In the genomic region with DNA sequence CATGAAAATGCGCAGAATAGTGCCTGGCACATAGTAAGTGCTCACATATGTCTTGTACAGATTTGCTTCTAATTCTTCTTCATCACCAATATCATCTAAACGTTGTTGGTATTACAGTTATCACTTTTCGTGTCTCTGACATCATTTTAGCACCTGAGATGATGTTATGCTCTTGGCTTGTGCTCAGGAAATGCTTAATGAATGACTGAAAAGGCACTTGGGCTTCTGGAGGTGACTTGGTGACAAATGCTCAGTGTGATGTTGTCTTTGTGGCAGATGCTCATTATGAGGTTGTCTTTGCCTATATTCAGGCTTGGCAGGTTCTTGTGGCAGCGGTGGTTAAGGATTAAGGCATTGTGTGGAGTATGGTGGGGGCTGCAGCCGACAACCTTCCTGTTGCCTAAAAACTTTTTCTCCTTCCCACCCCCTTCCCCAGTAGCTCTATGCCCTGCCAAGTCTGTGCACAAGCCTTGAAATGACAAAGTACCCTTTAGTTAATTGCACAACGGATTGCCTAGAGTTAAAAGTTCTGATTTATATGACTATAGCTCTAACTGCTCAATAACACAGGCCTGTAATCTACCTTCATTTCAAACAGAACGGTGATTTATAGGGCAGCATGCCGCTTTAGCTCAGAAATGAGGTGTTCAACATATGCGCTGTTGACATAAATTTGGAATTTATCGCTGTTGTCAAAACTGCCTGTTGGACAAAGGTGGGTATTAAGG, we compare ENCODE assay signal across 25 cellular contexts.
DNase-seq lines count a peak whose midpoint lies in the region; ATAC-seq, FAIRE-seq and TF ChIP-seq lines count a peak whose summit lies in the region.
"Had no signal": no experiment of that assay in that cellular context is flagged by ENCODE, and none has a peak within 500 bp of the region (broad histone marks: within the 10 kb centered on the region; RNA-seq: fewer than 3 reads in every experiment).

No MANE protein-coding gene starts in this region.

- peak overlapping the region; percentile 91 for H3K27ac ChIP-seq in A673 (ENCODE audit: low read depth, low read length, poor library complexity, severe bottlenecking)
- peak overlapping the region; percentile 83 for H3K27ac ChIP-seq in hepatocyte
- H3K27ac ChIP-seq in gastrocnemius medialis = peak overlapping the region; percentile 94 to 99 (median 96)
- H3K27ac ChIP-seq in right lobe of liver = no peak overlapping the region
- H3K27ac ChIP-seq: KMS-11, upper lobe of right lung had no signal

- POLR2A ChIA-PET in A673 (lab: Charles Lee; ENCODE audit: low non-redundant PET) = no interaction called here

- H3K36me3 ChIP-seq in A673 (ENCODE audit: insufficient read depth, low read length, poor library complexity, severe bottlenecking) (no peaks in the 10 kb centered on the region), hepatocyte (replicated peaks; ENCODE audit: insufficient read depth, low read depth) (no peaks in the 10 kb centered on the region), gastrocnemius medialis (peaks cover 0 to 15% of the 10 kb centered on the region in 2 donors), right lobe of liver (peaks cover 0 to 15% (median 6%) of the 10 kb centered on the region in 4 donors)

- intact Hi-C loops in A673 (cut with micrococcal nuclease; ENCODE audit: unreplicated experiment) (loop anchor here (2.0 kb wide), 1 partner anchor 65 kb away; no protein-coding TSS in a partner anchor), gastrocnemius medialis (cut with DNase I; ENCODE audit: low total_unique reads) (no loop called here), right lobe of liver (cut with DNase I) (no loop called here)

- peak overlapping the region; percentile 24 for H3K4me2 ChIP-seq in hepatocyte
- H3K4me2 ChIP-seq: GM23338, KMS-11 had no signal

- WGBS in hepatocyte (ENCODE audit: low lambda C conversion rate, missing lambda C conversion rate) = 60% methylated on average over 10 of the region's 10 CpGs
- 76% methylated on average over 10 of the region's 10 CpGs for WGBS in right lobe of liver (ENCODE audit: insufficient coverage, low coverage, low lambda C conversion rate, missing lambda C conversion rate)

- H3K79me2 ChIP-seq in hepatocyte = peaks cover 69% of the 10 kb centered on the region

- H3K9me2 ChIP-seq in hepatocyte (replicated peaks; ENCODE audit: insufficient read depth) = no peaks in the 10 kb centered on the region

- FAIRE-seq in RCC 7860 (lab: Jason Lieb, UNC) = no peak

- CTCF ChIA-PET in A673 (lab: Charles Lee) = no interaction called here

- no peak overlapping the region for H2AFZ ChIP-seq in hepatocyte
- H2AFZ ChIP-seq: GM23338 had no signal

- no TSS peak for BruUV-seq in A673 (replicated peaks; lab: Mats Ljungman, UMichigan)

- TF ChIP-seq CTCF in A673 (conservative IDR thresholded peaks at IDR 0.05; ENCODE audit: low read depth, low read length) = no peak
- no peak for TF ChIP-seq CTCF in hepatocyte (IDR thresholded peaks at IDR 0.05; ENCODE audit: poor library complexity)
- TF ChIP-seq CTCF in gastrocnemius medialis (IDR thresholded peaks at IDR 0.05 in 4 of 5, conservative IDR thresholded peaks at IDR 0.05 in 1 of 5) = no peak
- TF ChIP-seq CTCF in right lobe of liver (IDR thresholded peaks at IDR 0.05) = no peak

- no peaks in the 10 kb centered on the region for H3K9me3 ChIP-seq in A673 (ENCODE audit: low read depth, low read length, poor library complexity, severe bottlenecking)
- H3K9me3 ChIP-seq in hepatocyte (ENCODE audit: low read depth) = no peaks in the 10 kb centered on the region
- H3K9me3 ChIP-seq in gastrocnemius medialis = no peaks in the 10 kb centered on the region
- H3K9me3 ChIP-seq in right lobe of liver = no peaks in the 10 kb centered on the region
- H3K9me3 ChIP-seq: upper lobe of right lung had no signal

- H3K4me1 ChIP-seq in A673 (ENCODE audit: insufficient read depth, low read length, poor library complexity, severe bottlenecking) = peaks cover 97% of the 10 kb centered on the region
- peaks cover 62% of the 10 kb centered on the region for H3K4me1 ChIP-seq in hepatocyte (ENCODE audit: insufficient read depth)
- H3K4me1 ChIP-seq in gastrocnemius medialis = peaks cover 99 to 100% of the 10 kb centered on the region in 2 donors
- peaks cover 0 to 78% (median 27%) of the 10 kb centered on the region in 4 donors for H3K4me1 ChIP-seq in right lobe of liver

- in situ Hi-C loops in gastrocnemius medialis (cut with MboI; ENCODE audit: low sequenced_read_pairs in 4 of 4) = no loop called here

- DNase-seq in A673 (ENCODE audit: low spot score) (peak; percentile 59), NCI-H69 (lab: John Stamatoyannopoulos, UW) (peak; percentile 74), hepatocyte (ENCODE audit: low spot score) (no peak), gastrocnemius medialis (peak in 1 of 2 donors; percentile 16), right lobe of liver (no peak), RCC 7860 (ENCODE audit: low spot score) (no peak)
- DNase-seq in effector CD8-positive, alpha-beta T cell (lab: John Stamatoyannopoulos, UW) = no peak
- DNase-seq: caudate nucleus; CD4-positive, alpha-beta memory T cell; DND-41; effector memory CD4-positive, alpha-beta T cell; kidney glomerular epithelial cell; midbrain; NCI-H1092 treated with DMSO at 0.1 percent for 48 hours; NCI-H226; SHP77 treated with DMSO at 0.1 percent for 48 hours; stimulated activated CD4-positive, alpha-beta T cell treated with anti-CD3 and anti-CD28 coated beads, Interleukin-4, amount 100 ng/mL, for 4 hours; stimulated activated CD8-positive, alpha-beta memory T cell treated with anti-CD3 and anti-CD28 coated beads, Interleukin-4, amount 100 ng/mL, for 48 hours; T-helper 17 cell; upper lobe of right lung had no signal

- no peaks in the 10 kb centered on the region for H3K27me3 ChIP-seq in A673 (replicated peaks; ENCODE audit: insufficient read depth, low read depth, low read length, poor library complexity)
- H3K27me3 ChIP-seq in hepatocyte = no peaks in the 10 kb centered on the region
- H3K27me3 ChIP-seq in gastrocnemius medialis = no peaks in the 10 kb centered on the region
- H3K27me3 ChIP-seq in right lobe of liver = no peaks in the 10 kb centered on the region
- H3K27me3 ChIP-seq: upper lobe of right lung had no signal

- TF ChIP-seq POLR2A in gastrocnemius medialis (IDR thresholded peaks at IDR 0.05) = no peak
- no peak for TF ChIP-seq POLR2A in right lobe of liver (IDR thresholded peaks at IDR 0.05)

- H4K20me1 ChIP-seq in hepatocyte (ENCODE audit: insufficient read depth, poor library complexity, severe bottlenecking) = no peaks in the 10 kb centered on the region

- H3K4me3 ChIP-seq in A673 (ENCODE audit: low read depth, low read length, poor library complexity, severe bottlenecking) (no peak overlapping the region), hepatocyte (no peak overlapping the region), gastrocnemius medialis (no peak overlapping the region), right lobe of liver (no peak overlapping the region)
- H3K4me3 ChIP-seq: GM23338, skin epidermis, upper lobe of right lung had no signal

- ATAC-seq in gastrocnemius medialis (no peak), right lobe of liver (no peak), HG03095 (IDR thresholded peaks at IDR 0.05; ENCODE audit: unreplicated experiment) (no peak)
- ATAC-seq: T-helper 17 cell, upper lobe of right lung, WTC11 had no signal

Comparison
In these comparisons a context has a peak if more than half of its experiments do, and no peak if none do; other contexts are left out.
1. DNase-seq: peak in A673 (single experiment) and NCI-H69 (single experiment); none in hepatocyte (single experiment), right lobe of liver (0 of 3), effector CD8-positive, alpha-beta T cell (single experiment) and RCC 7860 (single experiment).
2. H3K27ac ChIP-seq: peak in A673 (single experiment), hepatocyte (single experiment) and gastrocnemius medialis (4 of 4); none in right lobe of liver (0 of 3).